ENCODE assay signal across 9 cellular contexts in the genomic region with DNA sequence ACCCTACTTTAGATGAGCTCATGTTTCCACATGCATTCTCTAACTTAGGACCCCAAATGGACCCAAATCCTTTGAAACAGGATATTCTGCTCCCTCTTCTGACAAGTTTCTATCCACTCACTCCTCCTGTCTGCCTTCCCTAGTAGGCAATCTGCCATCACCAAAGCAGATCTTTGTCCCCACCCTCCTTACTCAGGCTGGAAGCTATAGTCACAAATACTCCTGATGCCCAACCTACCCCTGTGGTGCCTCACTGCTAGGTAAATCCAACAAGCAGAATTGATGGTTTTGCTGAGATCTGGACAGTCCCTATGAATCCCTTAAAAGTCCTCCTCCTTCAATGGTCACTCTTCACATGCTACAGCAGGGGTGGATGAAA. TPM values are rescaled to one million over a fixed set of nuclear protein-coding genes. Genes with fewer than 3 reads are reported as not detected.
A peak's percentile ranks its signal among the peaks of the same experiment; 100 is the strongest.
DNase-seq lines count a peak whose midpoint lies in the region; ATAC-seq and TF ChIP-seq lines count a peak whose summit lies in the region.
"Had no signal": no experiment of that assay in that cellular context is flagged by ENCODE, and none has a peak within 500 bp of the region (broad histone marks: within the 10 kb centered on the region; RNA-seq: fewer than 3 reads in every experiment).

No MANE protein-coding gene starts in this region.

- ATAC-seq in thoracic aorta (ENCODE audit: insufficient number of reproducible peaks, low FRiP score, low read depth) (peak; percentile 15), GM19397 (IDR thresholded peaks at IDR 0.05; ENCODE audit: unreplicated experiment) (no peak)

- no peak for DNase-seq in activated CD4-positive, alpha-beta T cell treated with anti-CD3 and anti-CD28 coated beads, Interleukin-2, amount 10 ng/mL, durations not matched to agents 7 days and 5 days
- DNase-seq in activated CD4-positive, alpha-beta T cell treated with anti-CD3 and anti-CD28 coated beads for 4 hours: no peak
- no peak for DNase-seq in adipocyte (ENCODE audit: low read depth)
- DNase-seq in hepatocyte (ENCODE audit: low spot score): no peak
- no peak for DNase-seq in thoracic aorta (ENCODE audit: low spot score)
- DNase-seq in NK-92 treated with Interleukin-12 subunit alpha and Interleukin-12 subunit beta, amount 100 ng/mL, for 24 hours (lab: John Stamatoyannopoulos, UW): no peak
- no peak for DNase-seq in NCI-H1436 (lab: John Stamatoyannopoulos, UW)
- DNase-seq: MV-4-11 had no signal

- peak overlapping the region; percentile 34 for H3K4me2 ChIP-seq in hepatocyte

- peaks cover 57% of the 10 kb centered on the region for H3K4me1 Mint-ChIP-seq in activated CD4-positive, alpha-beta T cell treated with anti-CD3 and anti-CD28 coated beads, Interleukin-2, amount 10 ng/mL, durations not matched to agents 7 days and 5 days

- peaks cover 50% of the 10 kb centered on the region for H3K4me1 ChIP-seq in adipocyte (ENCODE audit: control insufficient read depth, insufficient read depth, low read length)
- H3K4me1 ChIP-seq in hepatocyte (ENCODE audit: insufficient read depth): peaks cover 15% of the 10 kb centered on the region
- H3K4me1 ChIP-seq in thoracic aorta (ENCODE audit: control insufficient read depth in 1 of 2, low read depth in 2 of 2): peaks cover 38 to 53% of the 10 kb centered on the region in 2 donors

- H4K20me1 ChIP-seq in hepatocyte (ENCODE audit: insufficient read depth, poor library complexity, severe bottlenecking): peaks cover 13% of the 10 kb centered on the region

- no peak overlapping the region for H3K4me3 Mint-ChIP-seq in activated CD4-positive, alpha-beta T cell treated with anti-CD3 and anti-CD28 coated beads, Interleukin-2, amount 10 ng/mL, durations not matched to agents 7 days and 5 days

- H3K79me2 ChIP-seq in hepatocyte: peaks cover 92% of the 10 kb centered on the region

- CTCF ChIA-PET in activated CD4-positive, alpha-beta T cell treated with anti-CD3 and anti-CD28 coated beads, Interleukin-2, amount 10 ng/mL, durations not matched to agents 7 days and 5 days (lab: Charles Lee): interaction anchor here (1.0 to 1.7 kb wide), 3 partner anchors 13 to 20 kb away, joined by 3 to 4 read pairs (median 4); no protein-coding TSS in a partner anchor

- peak overlapping the region; percentile 7 for H3K9ac ChIP-seq in adipocyte (ENCODE audit: low read length)

- peak overlapping the region; percentile 39 for H3K27ac Mint-ChIP-seq in activated CD4-positive, alpha-beta T cell treated with anti-CD3 and anti-CD28 coated beads, Interleukin-2, amount 10 ng/mL, durations not matched to agents 7 days and 5 days

- POLR2A ChIA-PET in activated CD4-positive, alpha-beta T cell treated with anti-CD3 and anti-CD28 coated beads, Interleukin-2, amount 10 ng/mL, durations not matched to agents 7 days and 5 days (lab: Charles Lee): no interaction called here

- peaks cover 22% of the 10 kb centered on the region for H3K36me3 ChIP-seq in adipocyte (ENCODE audit: control insufficient read depth, insufficient read depth, low read length, severe bottlenecking)
- H3K36me3 ChIP-seq in hepatocyte (replicated peaks; ENCODE audit: insufficient read depth, low read depth): no peaks in the 10 kb centered on the region
- H3K36me3 ChIP-seq in thoracic aorta: no peaks in the 10 kb centered on the region

- TF ChIP-seq CTCF in hepatocyte (IDR thresholded peaks at IDR 0.05; ENCODE audit: poor library complexity): no peak
- TF ChIP-seq CTCF in thoracic aorta (IDR thresholded peaks at IDR 0.05): no peak

- H3K36me3 Mint-ChIP-seq in activated CD4-positive, alpha-beta T cell treated with anti-CD3 and anti-CD28 coated beads, Interleukin-2, amount 10 ng/mL, durations not matched to agents 7 days and 5 days (ENCODE audit: low read depth): peaks cover 45% of the 10 kb centered on the region

- H3K27me3 Mint-ChIP-seq in activated CD4-positive, alpha-beta T cell treated with anti-CD3 and anti-CD28 coated beads, Interleukin-2, amount 10 ng/mL, durations not matched to agents 7 days and 5 days: no peaks in the 10 kb centered on the region

- H2AFZ ChIP-seq in hepatocyte: no peak overlapping the region

- H3K9me2 ChIP-seq in hepatocyte (replicated peaks; ENCODE audit: insufficient read depth): no peaks in the 10 kb centered on the region

- H3K4me3 ChIP-seq in adipocyte (ENCODE audit: low read length) (peak overlapping the region; percentile 33), hepatocyte (no peak overlapping the region), thoracic aorta (no peak overlapping the region)

- H3K9me3 Mint-ChIP-seq in activated CD4-positive, alpha-beta T cell treated with anti-CD3 and anti-CD28 coated beads, Interleukin-2, amount 10 ng/mL, durations not matched to agents 7 days and 5 days: no peaks in the 10 kb centered on the region

- peak overlapping the region; percentile 25 for H3K27ac ChIP-seq in hepatocyte
- peak overlapping the region; percentile 25 to 67 for H3K27ac ChIP-seq in thoracic aorta

- no peaks in the 10 kb centered on the region for H3K27me3 ChIP-seq in adipocyte (replicated peaks; ENCODE audit: control insufficient read depth, insufficient read depth, low read length)
- H3K27me3 ChIP-seq in hepatocyte: no peaks in the 10 kb centered on the region
- H3K27me3 ChIP-seq in thoracic aorta (replicated peaks; ENCODE audit: insufficient read depth): no peaks in the 10 kb centered on the region

- H3K9me3 ChIP-seq in adipocyte (ENCODE audit: control insufficient read depth, low read length) (no peaks in the 10 kb centered on the region), hepatocyte (ENCODE audit: low read depth) (no peaks in the 10 kb centered on the region), thoracic aorta (no peaks in the 10 kb centered on the region)

RNA-seq across cellular contexts. Expression of a gene that starts 21.7 kb away (rescaled TPM):
- 100 to 1,000 TPM; 124 to 152 TPM for total RNA-seq in activated CD4-positive, alpha-beta T cell treated with anti-CD3 and anti-CD28 coated beads, Interleukin-2, amount 10 ng/mL, durations not matched to agents 7 days and 5 days
- 144 and 158 TPM in 2 replicates for total RNA-seq in hepatocyte
- 156 and 164 TPM in 2 replicates for polyA plus RNA-seq in hepatocyte
- total RNA-seq in thoracic aorta: 10 to 100 TPM; 61.1 to 86.8 TPM
